In the genomic region with DNA sequence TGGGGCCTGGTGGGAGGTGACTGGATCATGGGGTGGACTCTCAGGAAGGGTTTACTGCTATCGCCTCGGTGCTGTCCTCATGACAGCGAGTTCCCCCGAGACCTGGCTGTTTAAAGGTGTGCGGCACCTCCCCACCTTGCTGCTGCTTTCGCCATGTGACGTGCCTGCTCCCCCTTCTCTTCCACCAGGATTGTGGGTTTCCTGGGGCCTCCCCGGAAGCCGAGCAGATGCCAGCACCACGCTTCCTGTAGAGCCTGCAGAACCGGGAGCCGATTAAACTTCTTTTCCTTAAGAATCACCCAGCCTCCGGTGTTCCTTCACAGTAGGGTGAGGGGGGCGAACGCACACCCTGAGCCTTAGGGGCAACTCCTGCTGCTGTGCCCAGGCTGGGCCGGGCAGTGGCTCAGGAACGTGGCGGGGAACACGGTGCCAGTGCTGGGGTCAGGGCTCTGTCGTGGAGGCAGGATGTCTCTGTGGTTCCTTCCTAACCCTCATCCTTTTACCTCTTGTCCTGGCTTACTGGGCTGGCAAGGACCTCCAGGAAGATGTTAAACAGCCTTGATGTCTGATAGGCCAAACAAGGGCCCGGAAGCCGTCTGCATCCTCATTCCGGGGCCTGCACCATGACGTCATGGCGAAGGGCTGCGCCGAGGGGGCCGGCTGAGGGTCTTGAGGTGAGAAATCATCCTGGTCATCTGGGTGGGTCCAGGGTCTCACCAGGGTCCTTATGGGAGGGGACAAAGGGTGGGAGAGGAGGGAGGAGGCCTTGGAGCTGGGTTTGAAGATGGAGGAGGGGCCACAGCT, we compare ENCODE assay signal across 16 cellular contexts. TPM values are rescaled to one million over a fixed set of nuclear protein-coding genes. Genes with fewer than 3 reads are reported as not detected.
A peak's percentile ranks its signal among the peaks of the same experiment; 100 is the strongest.
DNase-seq lines count a peak whose midpoint lies in the region; ATAC-seq and TF ChIP-seq lines count a peak whose summit lies in the region.
"Had no signal": no experiment of that assay in that cellular context is flagged by ENCODE, and none has a peak within 500 bp of the region (broad histone marks: within the 10 kb centered on the region; RNA-seq: fewer than 3 reads in every experiment).

No MANE protein-coding gene starts in this region.

- no peaks in the 10 kb centered on the region for H4K20me1 ChIP-seq in BLaER1

- no peak for ATAC-seq in central memory CD8-positive, alpha-beta T cell (replicated peaks; ENCODE audit: extremely low read depth, poor library complexity, severe bottlenecking)
- ATAC-seq in naive thymus-derived CD8-positive, alpha-beta T cell, result no peak

- DNase-seq in GM13976 (ENCODE audit: low spot score) (peak; percentile 35), NCI-H82 (lab: John Stamatoyannopoulos, UW) (no peak), HK-2 (ENCODE audit: unreplicated experiment) (no peak), ACHN (no peak), NCI-H1105 (lab: John Stamatoyannopoulos, UW) (no peak)
- DNase-seq in central memory CD8-positive, alpha-beta T cell (ENCODE audit: low spot score in 2 of 2), result no peak
- no peak for DNase-seq in naive thymus-derived CD8-positive, alpha-beta T cell
- DNase-seq: activated CD4-positive, alpha-beta T cell treated with anti-CD3 and anti-CD28 coated beads, Interleukin-2, amount 50 U/mL, for 1 hour; activated gamma-delta T cell; NCI-H146; SHP77; T1000 had no signal

- POLR2A ChIA-PET in naive thymus-derived CD8-positive, alpha-beta T cell (lab: Charles Lee), result no interaction called here

- peaks cover 34% of the 10 kb centered on the region for H3K4me1 Mint-ChIP-seq in central memory CD8-positive, alpha-beta T cell
- H3K4me1 Mint-ChIP-seq in naive thymus-derived CD8-positive, alpha-beta T cell, result peaks cover 10 to 37% (median 12%) of the 10 kb centered on the region in 4 donors

- peaks cover 5% of the 10 kb centered on the region for H3K36me3 Mint-ChIP-seq in central memory CD8-positive, alpha-beta T cell (ENCODE audit: insufficient read depth)
- peaks cover 0 to 4% (median 4%) of the 10 kb centered on the region in 3 donors for H3K36me3 Mint-ChIP-seq in naive thymus-derived CD8-positive, alpha-beta T cell

- in situ Hi-C loops in GM13976 (cut with MboI; ENCODE audit: low sequenced_read_pairs, unreplicated experiment) (no loop called here), ACHN (cut with HindIII; ENCODE audit: low pct_ligation_motif_present, low pct_unique_long_range_greater_than_20kb, low sequenced_read_pairs) (no loop called here)

- H3K9ac ChIP-seq in BLaER1, result peak overlapping the region; percentile 69

- H3K4me2 ChIP-seq in BLaER1, result peak overlapping the region; percentile 94

- TF ChIP-seq CTCF in GM13976 (IDR thresholded peaks at IDR 0.05; ENCODE audit: borderline replicate concordance, control extremely low read depth, extremely low read depth, insufficient read depth, missing control alignments), result no peak

- H3K27me3 Mint-ChIP-seq in central memory CD8-positive, alpha-beta T cell, result peaks cover 8% of the 10 kb centered on the region
- H3K27me3 Mint-ChIP-seq in naive thymus-derived CD8-positive, alpha-beta T cell, result peaks cover 0 to 21% (median 0%) of the 10 kb centered on the region in 5 donors

- peak overlapping the region; percentile 61 for H3K27ac Mint-ChIP-seq in central memory CD8-positive, alpha-beta T cell (ENCODE audit: low read depth)
- peak overlapping the region in 3 of 10 donors; percentile 40 to 69 (median 52) for H3K27ac Mint-ChIP-seq in naive thymus-derived CD8-positive, alpha-beta T cell

- peaks cover 68% of the 10 kb centered on the region for H3K4me1 ChIP-seq in BLaER1

- H3K36me3 ChIP-seq in BLaER1, result no peaks in the 10 kb centered on the region

- no peaks in the 10 kb centered on the region for H3K27me3 ChIP-seq in BLaER1

- H3K4me3 Mint-ChIP-seq in central memory CD8-positive, alpha-beta T cell, result no peak overlapping the region
- H3K4me3 Mint-ChIP-seq in naive thymus-derived CD8-positive, alpha-beta T cell, result peak overlapping the region in 6 of 10 donors; percentile 24 to 67 (median 50)

- H3K9me3 ChIP-seq in BLaER1, result peaks cover 18% of the 10 kb centered on the region

- peaks cover 5% of the 10 kb centered on the region for H3K9me3 Mint-ChIP-seq in central memory CD8-positive, alpha-beta T cell
- H3K9me3 Mint-ChIP-seq in naive thymus-derived CD8-positive, alpha-beta T cell, result peaks cover 0 to 18% (median 8%) of the 10 kb centered on the region in 9 donors

- peak overlapping the region; percentile 83 for H3K27ac ChIP-seq in BLaER1
- H3K27ac ChIP-seq: HL-60 had no signal

- H3K4me3 ChIP-seq in BLaER1, result peak overlapping the region; percentile 65

RNA-seq across cellular contexts. Expression of a gene that starts 12.7 kb away (rescaled TPM):
- not detected for total RNA-seq in naive thymus-derived CD8-positive, alpha-beta T cell
- not detected for polyA plus RNA-seq in naive thymus-derived CD8-positive, alpha-beta T cell
- polyA plus RNA-seq: BJ had no signal

RNA-seq across cellular contexts. Expression of a gene that starts 37.0 kb away (rescaled TPM):
- total RNA-seq in naive thymus-derived CD8-positive, alpha-beta T cell, result under 1 TPM; 0.23 to 0.47 TPM
- 1 to 10 TPM in 1 of 3 donors, under 1 TPM in 2; 0.15 to 6.0 (median 0.60) TPM for polyA plus RNA-seq in naive thymus-derived CD8-positive, alpha-beta T cell
- total RNA-seq: dermis microvascular lymphatic vessel endothelial cell had no signal
- polyA plus RNA-seq: BJ had no signal

RNA-seq across cellular contexts. Expression of a gene that starts 45.0 kb away (rescaled TPM):
- not detected for total RNA-seq in naive thymus-derived CD8-positive, alpha-beta T cell
- not detected for polyA plus RNA-seq in naive thymus-derived CD8-positive, alpha-beta T cell
- total RNA-seq: dermis microvascular lymphatic vessel endothelial cell had no signal
- polyA plus RNA-seq: BJ had no signal

RNA-seq across cellular contexts. Expression of a gene that starts 47.9 kb away (rescaled TPM):
- not detected for total RNA-seq in naive thymus-derived CD8-positive, alpha-beta T cell
- not detected for polyA plus RNA-seq in naive thymus-derived CD8-positive, alpha-beta T cell
- total RNA-seq: dermis microvascular lymphatic vessel endothelial cell had no signal
- polyA plus RNA-seq: BJ had no signal
